ENCODE assay signal across 23 cellular contexts in the genomic region with DNA sequence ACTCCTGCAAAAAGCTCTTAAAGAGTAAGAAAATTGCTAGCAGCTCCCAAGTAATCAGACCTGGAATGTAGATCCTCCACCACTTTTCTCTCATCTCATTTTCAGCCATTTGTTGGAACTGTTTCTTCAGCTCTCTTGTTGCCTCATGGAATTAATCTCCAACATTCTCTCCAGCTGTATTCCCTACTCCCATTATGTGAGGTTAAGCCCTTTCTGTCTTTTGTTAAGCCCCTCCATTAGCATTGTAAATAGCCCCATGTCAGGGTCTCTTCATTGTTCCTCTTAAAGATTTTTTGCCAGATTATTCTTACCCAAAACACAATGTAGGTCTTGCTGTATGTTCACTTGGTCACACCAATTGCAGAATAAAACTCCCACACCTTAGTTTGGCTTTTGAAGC.
"Had no signal": no experiment of that assay in that cellular context is flagged by ENCODE, and none has a peak within 500 bp of the region (broad histone marks: within the 10 kb centered on the region; RNA-seq: fewer than 3 reads in every experiment).

No MANE protein-coding gene starts in this region.

- H3K4me3 ChIP-seq: colonic mucosa, esophagus muscularis mucosa, lower lobe of right lung, right lobe of liver, suprapubic skin, transverse colon, upper lobe of right lung, uterus had no signal

- H3K27ac ChIP-seq: colonic mucosa, epithelial cell of prostate, esophagus muscularis mucosa, lower lobe of right lung, parathyroid adenoma, right lobe of liver, suprapubic skin, transverse colon, upper lobe of right lung, uterus had no signal

- H3K79me2 ChIP-seq: parathyroid adenoma had no signal

- FAIRE-seq: keratinocyte, small intestine had no signal

- H3K27me3 ChIP-seq: colonic mucosa, esophagus muscularis mucosa, right lobe of liver, suprapubic skin, transverse colon, upper lobe of right lung, uterus had no signal

- H3K4me1 ChIP-seq: colonic mucosa, esophagus muscularis mucosa, lower lobe of right lung, parathyroid adenoma, right lobe of liver, suprapubic skin, transverse colon, upper lobe of right lung, uterus had no signal

- H3K9ac ChIP-seq: parathyroid adenoma had no signal

- ATAC-seq: left ventricle myocardium superior; lower lobe of right lung; natural killer cell; right lobe of liver; stimulated activated naive CD8-positive, alpha-beta T cell treated with anti-CD3 and anti-CD28 coated beads, Interleukin-15, amount 100 ng/mL, for 72 hours; upper lobe of right lung had no signal

- H2AFZ ChIP-seq: parathyroid adenoma had no signal

- DNase-seq: colonic mucosa; effector CD8-positive, alpha-beta T cell; endodermal cell; foreskin melanocyte; glutamatergic neuron; left ventricle myocardium superior; lower lobe of right lung; natural killer cell; right lobe of liver; small intestine; stimulated activated CD4-positive, alpha-beta T cell treated with anti-CD3 and anti-CD28 coated beads, Interleukin-15, amount 100 ng/mL, for 24 hours; stimulated activated CD4-positive, alpha-beta T cell treated with anti-CD3 and anti-CD28 coated beads, Interleukin-4, amount 100 ng/mL, for 1 hour; stimulated activated CD8-positive, alpha-beta memory T cell treated with anti-CD3 and anti-CD28 coated beads, Interleukin-4, amount 100 ng/mL, for 48 hours; stimulated activated naive CD4-positive, alpha-beta T cell; stimulated activated naive CD8-positive, alpha-beta T cell treated with anti-CD3 and anti-CD28 coated beads, Interleukin-15, amount 100 ng/mL, for 72 hours; transverse colon; upper lobe of right lung; uterus had no signal

- H3K9me3 ChIP-seq: colonic mucosa, lower lobe of right lung, right lobe of liver, suprapubic skin, transverse colon, upper lobe of right lung, uterus had no signal

- H3K36me3 ChIP-seq: colonic mucosa, esophagus muscularis mucosa, lower lobe of right lung, right lobe of liver, suprapubic skin, transverse colon, upper lobe of right lung, uterus had no signal
